Comparison of ENCODE assay signal across 1 cellular context in genomic region chr11:65964906-65965305, GRCh38.
TF ChIP-seq lines count a peak whose summit lies in the region.

No MANE protein-coding gene starts in this region.

TF ChIP-seq in K562, 482 proteins besides CTCF, POLR2A, EP300 and RAD21:
- TF ChIP-seq, protein P1, sequence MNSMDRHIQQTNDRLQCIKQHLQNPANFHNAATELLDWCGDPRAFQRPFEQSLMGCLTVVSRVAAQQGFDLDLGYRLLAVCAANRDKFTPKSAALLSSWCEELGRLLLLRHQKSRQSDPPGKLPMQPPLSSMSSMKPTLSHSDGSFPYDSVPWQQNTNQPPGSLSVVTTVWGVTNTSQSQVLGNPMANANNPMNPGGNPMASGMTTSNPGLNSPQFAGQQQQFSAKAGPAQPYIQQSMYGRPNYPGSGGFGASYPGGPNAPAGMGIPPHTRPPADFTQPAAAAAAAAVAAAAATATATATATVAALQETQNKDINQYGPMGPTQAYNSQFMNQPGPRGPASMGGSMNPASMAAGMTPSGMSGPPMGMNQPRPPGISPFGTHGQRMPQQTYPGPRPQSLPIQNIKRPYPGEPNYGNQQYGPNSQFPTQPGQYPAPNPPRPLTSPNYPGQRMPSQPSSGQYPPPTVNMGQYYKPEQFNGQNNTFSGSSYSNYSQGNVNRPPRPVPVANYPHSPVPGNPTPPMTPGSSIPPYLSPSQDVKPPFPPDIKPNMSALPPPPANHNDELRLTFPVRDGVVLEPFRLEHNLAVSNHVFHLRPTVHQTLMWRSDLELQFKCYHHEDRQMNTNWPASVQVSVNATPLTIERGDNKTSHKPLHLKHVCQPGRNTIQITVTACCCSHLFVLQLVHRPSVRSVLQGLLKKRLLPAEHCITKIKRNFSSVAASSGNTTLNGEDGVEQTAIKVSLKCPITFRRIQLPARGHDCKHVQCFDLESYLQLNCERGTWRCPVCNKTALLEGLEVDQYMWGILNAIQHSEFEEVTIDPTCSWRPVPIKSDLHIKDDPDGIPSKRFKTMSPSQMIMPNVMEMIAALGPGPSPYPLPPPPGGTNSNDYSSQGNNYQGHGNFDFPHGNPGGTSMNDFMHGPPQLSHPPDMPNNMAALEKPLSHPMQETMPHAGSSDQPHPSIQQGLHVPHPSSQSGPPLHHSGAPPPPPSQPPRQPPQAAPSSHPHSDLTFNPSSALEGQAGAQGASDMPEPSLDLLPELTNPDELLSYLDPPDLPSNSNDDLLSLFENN (IDR thresholded peaks at IDR 0.05; ENCODE audit: low read depth in 2 of 2, low read length in 2 of 2), result no peak
- TF ChIP-seq MCM5 (IDR thresholded peaks at IDR 0.05; ENCODE audit: low read depth) (no peak), RBFOX2 (IDR thresholded peaks at IDR 0.05; ENCODE audit: low read depth, low read length) (peak; percentile 55; the same call in 1 of the 2 replicates)
